18 cellular contexts compared by ENCODE assay signal in genomic region chr1:162004441-162004950, GRCh38. TPM values are rescaled to one million over a fixed set of nuclear protein-coding genes. Genes with fewer than 3 reads are reported as not detected.
DNase-seq lines count a peak whose midpoint lies in the region; ATAC-seq and TF ChIP-seq lines count a peak whose summit lies in the region.
"Had no signal": no experiment of that assay in that cellular context is flagged by ENCODE, and none has a peak within 500 bp of the region (broad histone marks: within the 10 kb centered on the region; RNA-seq: fewer than 3 reads in every experiment).

No MANE protein-coding gene starts in this region.

- no peaks in the 10 kb centered on the region for H4K20me1 ChIP-seq in BLaER1 treated with 17β-estradiol and CSF1 and Interleukin-3, amounts not matched to agents 10 nM and 100 nM

- DNase-seq in MG63 (peak; percentile 27), caudate nucleus (lab: John Stamatoyannopoulos, UW) (no peak), psoas muscle (no peak), NCI-H187 treated with DMSO at 0.1 percent for 48 hours (lab: John Stamatoyannopoulos, UW) (no peak), NCI-H524 (lab: John Stamatoyannopoulos, UW) (no peak)
- DNase-seq: activated CD4-positive, alpha-beta memory T cell treated with anti-CD3 and anti-CD28 coated beads, Interleukin-2, amount 10 ng/mL, durations not matched to agents 7 days and 5 days; activated naive CD8-positive, alpha-beta T cell treated with anti-CD3 and anti-CD28 coated beads for 36 hours; activated T-cell treated with anti-CD3 and anti-CD28 coated beads, Interleukin-2, amount 50 U/mL, for 48 hours; CD4-positive, alpha-beta T cell; central memory CD4-positive, alpha-beta T cell; NCI-H1694 treated with DMSO at 0.1 percent for 48 hours; NCI-H510A; stimulated activated CD4-positive, alpha-beta T cell treated with anti-CD3 and anti-CD28 coated beads, Interleukin-1b, Interleukin-23, amount 100 ng/mL, for 48 hours had no signal

- H3K27me3 ChIP-seq in BLaER1 treated with 17β-estradiol and CSF1 and Interleukin-3, amounts not matched to agents 10 nM and 100 nM, result no peaks in the 10 kb centered on the region
- H3K27me3 ChIP-seq in MG63 (no peaks in the 10 kb centered on the region), psoas muscle (ENCODE audit: insufficient read depth in 3 of 3, low read length in 2 of 3) (no peaks in the 10 kb centered on the region)

- H3K27ac ChIP-seq in BLaER1 treated with 17β-estradiol and CSF1 and Interleukin-3, amounts not matched to agents 10 nM and 100 nM, result peak overlapping the region in 8 of 11 experiments; percentile 12 to 97 (median 84); a peak in 13 of 22 replicates
- H3K27ac ChIP-seq in caudate nucleus (ENCODE audit: low read depth, low read length) (peak overlapping the region; percentile 56), psoas muscle (peak overlapping the region; percentile 74)

- peak overlapping the region; percentile 46 to 92 (median 65); a peak in 20 of 22 replicates for H3K4me2 ChIP-seq in BLaER1 treated with 17β-estradiol and CSF1 and Interleukin-3, amounts not matched to agents 10 nM and 100 nM

- WGBS in psoas muscle, 3 donors, result 55 to 86% (median 71%) methylated on average over 3 of the region's 3 CpGs

- H3K9ac ChIP-seq in BLaER1 treated with 17β-estradiol and CSF1 and Interleukin-3, amounts not matched to agents 10 nM and 100 nM, result peak overlapping the region in 4 of 11 experiments; percentile 79 to 85 (median 84); a peak in 9 of 22 replicates

- H3K4me3 ChIP-seq in BLaER1 treated with 17β-estradiol and CSF1 and Interleukin-3, amounts not matched to agents 10 nM and 100 nM, result peak overlapping the region in 1 of 10 experiments; percentile 6; a peak in 2 of 20 replicates
- H3K4me3 ChIP-seq in MG63 (no peak overlapping the region), psoas muscle (no peak overlapping the region)
- H3K4me3 ChIP-seq: thoracic aorta had no signal

- TF ChIP-seq CTCF in psoas muscle (IDR thresholded peaks at IDR 0.05), result no peak

- H3K9me3 ChIP-seq in BLaER1 treated with 17β-estradiol and CSF1 and Interleukin-3, amounts not matched to agents 10 nM and 100 nM (replicated peaks in 1 of 11), result peaks cover 0 to 8% (median 0%) of the 10 kb centered on the region in 11 experiments; a peak in 5 of 22 replicates
- no peaks in the 10 kb centered on the region for H3K9me3 ChIP-seq in MG63
- H3K9me3 ChIP-seq in psoas muscle, result no peaks in the 10 kb centered on the region
- H3K9me3 ChIP-seq: thoracic aorta had no signal

- peaks cover 21 to 98% (median 29%) of the 10 kb centered on the region in 10 experiments for H3K4me1 ChIP-seq in BLaER1 treated with 17β-estradiol and CSF1 and Interleukin-3, amounts not matched to agents 10 nM and 100 nM
- H3K4me1 ChIP-seq in psoas muscle, result peaks cover 23% of the 10 kb centered on the region

- ATAC-seq in psoas muscle, result no peak
- no peak for ATAC-seq in GM21515 (IDR thresholded peaks at IDR 0.05; ENCODE audit: unreplicated experiment)
- no peak for ATAC-seq in GM18517 (IDR thresholded peaks at IDR 0.05; ENCODE audit: unreplicated experiment)
- ATAC-seq: natural killer cell treated with Interleukin-12 subunit alpha and Interleukin-12 subunit beta and Interleukin-15 and Interleukin-18, amount 100 ng/mL, for 72 hours had no signal

- intact Hi-C loops in psoas muscle (cut with DNase I), result no loop called here

- H3K36me3 ChIP-seq in BLaER1 treated with 17β-estradiol and CSF1 and Interleukin-3, amounts not matched to agents 10 nM and 100 nM, result peaks cover 0 to 57% (median 0%) of the 10 kb centered on the region in 11 experiments; a peak in 3 of 22 replicates
- H3K36me3 ChIP-seq in MG63 (no peaks in the 10 kb centered on the region), psoas muscle (ENCODE audit: insufficient read depth in 1 of 2, low read depth in 1 of 2) (no peaks in the 10 kb centered on the region)

RNA-seq across cellular contexts. Expression of gene OLFML2B, which starts 19.2 kb away (rescaled TPM):
- total RNA-seq in MG63 (2014; rRNA removed; shearing (Covaris generic); ENCODE audit: low replicate concordance), result 0.20 TPM in 1 of 2 replicates, not detected in the other
- total RNA-seq in psoas muscle, result 1 to 10 TPM; 2.2 to 9.5 (median 5.6) TPM
- 1 to 10 TPM; 1.4 to 3.8 (median 2.1) TPM for polyA plus RNA-seq in psoas muscle
- total RNA-seq: activated CD4-positive, alpha-beta memory T cell treated with anti-CD3 and anti-CD28 coated beads, Interleukin-2, amount 10 ng/mL, durations not matched to agents 7 days and 5 days; natural killer cell treated with Interleukin-12 subunit alpha and Interleukin-12 subunit beta and Interleukin-15 and Interleukin-18, amount 100 ng/mL, for 72 hours had no signal
